Comparison of ENCODE assay signal across 8 cellular contexts in the genomic region with DNA sequence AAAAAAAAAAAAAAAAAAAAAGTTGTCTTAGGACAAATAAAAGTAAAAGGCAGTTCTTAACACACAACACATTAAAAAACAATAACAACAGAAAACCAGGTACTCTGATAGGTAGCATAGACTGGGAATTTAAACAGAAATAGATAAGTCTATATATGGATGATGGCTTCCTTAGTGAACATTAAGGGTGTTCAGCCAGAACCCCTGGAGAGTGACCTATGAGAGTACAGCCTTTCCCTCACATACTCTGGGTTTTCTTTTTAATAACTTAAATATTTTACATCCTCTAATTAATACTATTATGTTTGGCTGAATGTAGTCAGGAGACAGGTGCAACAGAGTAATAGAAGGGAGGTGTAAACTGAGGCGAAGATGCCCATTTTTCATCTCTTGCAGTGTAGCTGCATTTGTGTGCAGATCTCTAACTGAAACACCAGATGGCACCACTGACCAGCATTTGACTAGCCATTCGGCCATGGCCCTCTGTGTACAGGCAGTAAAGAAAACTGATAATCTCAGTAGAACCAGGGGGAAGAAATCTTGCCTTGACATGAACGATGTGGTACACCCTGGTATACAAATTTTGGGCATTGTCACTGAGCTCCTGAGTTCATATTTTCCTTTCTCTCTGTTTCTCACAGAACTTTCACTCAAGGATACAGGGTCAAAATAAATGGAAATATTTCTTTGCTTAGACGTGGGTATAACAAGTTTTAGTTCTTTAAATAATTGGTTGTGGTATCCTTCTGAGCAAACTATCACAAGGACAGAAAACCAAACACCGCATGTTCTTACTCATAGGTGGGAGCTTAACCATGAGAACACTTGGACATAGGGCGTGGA. TPM values are rescaled to one million over a fixed set of nuclear protein-coding genes. Genes with fewer than 3 reads are reported as not detected.
A peak's percentile ranks its signal among the peaks of the same experiment; 100 is the strongest.
DNase-seq lines count a peak whose midpoint lies in the region; ATAC-seq and TF ChIP-seq lines count a peak whose summit lies in the region.

No MANE protein-coding gene starts in this region.

- H3K4me3 ChIP-seq in kidney epithelial cell (ENCODE audit: low read depth, low read length) (no peak overlapping the region), lower leg skin (ENCODE audit: low read depth, poor library complexity, severe bottlenecking) (no peak overlapping the region)

- no peak for TF ChIP-seq POLR2A in lower leg skin (IDR thresholded peaks at IDR 0.05)

- H3K36me3 ChIP-seq in kidney epithelial cell (ENCODE audit: control insufficient read depth, insufficient read depth, low read length), result no peaks in the 10 kb centered on the region

- TF ChIP-seq CTCF in kidney epithelial cell (IDR thresholded peaks at IDR 0.05; ENCODE audit: insufficient read depth, low read length, poor library complexity, severe bottlenecking) (peak; percentile 70), lower leg skin (IDR thresholded peaks at IDR 0.05) (peak in 1 of 3 donors; percentile 13)

- intact Hi-C loops in lower leg skin (cut with DNase I; ENCODE audit: low total_unique reads), result loop anchor here (5.0 kb wide), 1 partner anchor 55 kb away; a partner anchor contains a TSS

- H3K27ac Mint-ChIP-seq in stimulated activated memory B cell treated with anti-CD40 and anti-IgM and Interleukin-4, amounts not matched to agents 10 μg/mL and 1 μg/mL and 100 μg/mL, for 72 hours, result no peak overlapping the region

- H3K27me3 Mint-ChIP-seq in stimulated activated memory B cell treated with anti-CD40 and anti-IgM and Interleukin-4, amounts not matched to agents 10 μg/mL and 1 μg/mL and 100 μg/mL, for 72 hours, result no peaks in the 10 kb centered on the region

- DNase-seq in EL (peak; percentile 58), Kasumi-1 (lab: John Stamatoyannopoulos, UW) (peak; percentile 32 to 40), kidney epithelial cell (ENCODE audit: low read depth) (no peak), lower leg skin (ENCODE audit: low spot score in 2 of 2) (no peak)
- peak; percentile 26 for DNase-seq in central memory CD4-positive, alpha-beta T cell

- H3K27me3 ChIP-seq in kidney epithelial cell (ENCODE audit: control insufficient read depth, insufficient read depth, low read length), result no peaks in the 10 kb centered on the region

- peaks cover 25% of the 10 kb centered on the region for H3K36me3 Mint-ChIP-seq in stimulated activated memory B cell treated with anti-CD40 and anti-IgM and Interleukin-4, amounts not matched to agents 10 μg/mL and 1 μg/mL and 100 μg/mL, for 72 hours

- H3K4me3 Mint-ChIP-seq in stimulated activated memory B cell treated with anti-CD40 and anti-IgM and Interleukin-4, amounts not matched to agents 10 μg/mL and 1 μg/mL and 100 μg/mL, for 72 hours, result no peak overlapping the region

- peaks cover 1% of the 10 kb centered on the region for H3K4me1 Mint-ChIP-seq in stimulated activated memory B cell treated with anti-CD40 and anti-IgM and Interleukin-4, amounts not matched to agents 10 μg/mL and 1 μg/mL and 100 μg/mL, for 72 hours

- no peaks in the 10 kb centered on the region for H3K9me3 Mint-ChIP-seq in stimulated activated memory B cell treated with anti-CD40 and anti-IgM and Interleukin-4, amounts not matched to agents 10 μg/mL and 1 μg/mL and 100 μg/mL, for 72 hours

- WGBS in lower leg skin, 2 donors, result 67 to 71% methylated on average over 6 of the region's 6 CpGs

- ATAC-seq in GM19463 (IDR thresholded peaks at IDR 0.05; ENCODE audit: unreplicated experiment) (peak; percentile 84), SK-N-SH treated with all-trans-retinoic acid at 6 μM for 48 hours (peak; percentile 99)
- ATAC-seq in stimulated activated memory B cell treated with anti-CD40 and anti-IgM and Interleukin-4, amounts not matched to agents 10 μg/mL and 1 μg/mL and 100 μg/mL, for 72 hours, result peak; percentile 61

TF ChIP-seq in SK-N-SH treated with all-trans-retinoic acid at 6 μM for 48 hours, 23 proteins besides CTCF, POLR2A, EP300 and RAD21:
- TF ChIP-seq ZFP3 (CRISPR knock-in tag; IDR thresholded peaks at IDR 0.05) (no peak), CSDC2 (CRISPR knock-in tag; IDR thresholded peaks at IDR 0.05) (no peak), OSR1 (CRISPR knock-in tag; IDR thresholded peaks at IDR 0.05) (no peak), ZNF565 (CRISPR knock-in tag; conservative IDR thresholded peaks at IDR 0.05; ENCODE audit: low read depth) (no peak), PPARA (CRISPR knock-in tag; IDR thresholded peaks at IDR 0.05; ENCODE audit: borderline replicate concordance) (no peak), ESRRG (CRISPR knock-in tag; IDR thresholded peaks at IDR 0.05) (no peak)
- TF ChIP-seq, protein P1, sequence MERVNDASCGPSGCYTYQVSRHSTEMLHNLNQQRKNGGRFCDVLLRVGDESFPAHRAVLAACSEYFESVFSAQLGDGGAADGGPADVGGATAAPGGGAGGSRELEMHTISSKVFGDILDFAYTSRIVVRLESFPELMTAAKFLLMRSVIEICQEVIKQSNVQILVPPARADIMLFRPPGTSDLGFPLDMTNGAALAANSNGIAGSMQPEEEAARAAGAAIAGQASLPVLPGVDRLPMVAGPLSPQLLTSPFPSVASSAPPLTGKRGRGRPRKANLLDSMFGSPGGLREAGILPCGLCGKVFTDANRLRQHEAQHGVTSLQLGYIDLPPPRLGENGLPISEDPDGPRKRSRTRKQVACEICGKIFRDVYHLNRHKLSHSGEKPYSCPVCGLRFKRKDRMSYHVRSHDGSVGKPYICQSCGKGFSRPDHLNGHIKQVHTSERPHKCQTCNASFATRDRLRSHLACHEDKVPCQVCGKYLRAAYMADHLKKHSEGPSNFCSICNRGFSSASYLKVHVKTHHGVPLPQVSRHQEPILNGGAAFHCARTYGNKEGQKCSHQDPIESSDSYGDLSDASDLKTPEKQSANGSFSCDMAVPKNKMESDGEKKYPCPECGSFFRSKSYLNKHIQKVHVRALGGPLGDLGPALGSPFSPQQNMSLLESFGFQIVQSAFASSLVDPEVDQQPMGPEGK (CRISPR knock-in tag; IDR thresholded peaks at IDR 0.05; ENCODE audit: borderline replicate concordance), result no peak

RNA-seq across cellular contexts. Expression of a gene that starts 7.6 kb away (rescaled TPM):
- 7.1 and 14.3 TPM in 2 replicates for total RNA-seq in kidney epithelial cell
- total RNA-seq in lower leg skin, result 10 to 100 TPM in 3 of 4 donors, 1 to 10 TPM in 1; 6.8 to 26.8 (median 20.6) TPM

RNA-seq across cellular contexts. Expression of a gene that starts 53.8 kb away (rescaled TPM):
- total RNA-seq in kidney epithelial cell, result 4.3 and 7.4 TPM in 2 replicates
- total RNA-seq in lower leg skin, result 1 to 10 TPM in 3 of 4 donors, under 1 TPM in 1; 0.84 to 3.9 (median 1.8) TPM

Comparison
In these comparisons a context has a peak if more than half of its experiments do, and no peak if none do; other contexts are left out.
1. DNase-seq: peak in EL (single experiment), Kasumi-1 (2 of 2) and central memory CD4-positive, alpha-beta T cell (single experiment); none in kidney epithelial cell (single experiment) and lower leg skin (0 of 2).
2. Peak in every context shown above with its lines, with median percentiles within 50 percentile points of each other: ATAC-seq.